ENCODE assay signal across 8 cellular contexts in the genomic region with DNA sequence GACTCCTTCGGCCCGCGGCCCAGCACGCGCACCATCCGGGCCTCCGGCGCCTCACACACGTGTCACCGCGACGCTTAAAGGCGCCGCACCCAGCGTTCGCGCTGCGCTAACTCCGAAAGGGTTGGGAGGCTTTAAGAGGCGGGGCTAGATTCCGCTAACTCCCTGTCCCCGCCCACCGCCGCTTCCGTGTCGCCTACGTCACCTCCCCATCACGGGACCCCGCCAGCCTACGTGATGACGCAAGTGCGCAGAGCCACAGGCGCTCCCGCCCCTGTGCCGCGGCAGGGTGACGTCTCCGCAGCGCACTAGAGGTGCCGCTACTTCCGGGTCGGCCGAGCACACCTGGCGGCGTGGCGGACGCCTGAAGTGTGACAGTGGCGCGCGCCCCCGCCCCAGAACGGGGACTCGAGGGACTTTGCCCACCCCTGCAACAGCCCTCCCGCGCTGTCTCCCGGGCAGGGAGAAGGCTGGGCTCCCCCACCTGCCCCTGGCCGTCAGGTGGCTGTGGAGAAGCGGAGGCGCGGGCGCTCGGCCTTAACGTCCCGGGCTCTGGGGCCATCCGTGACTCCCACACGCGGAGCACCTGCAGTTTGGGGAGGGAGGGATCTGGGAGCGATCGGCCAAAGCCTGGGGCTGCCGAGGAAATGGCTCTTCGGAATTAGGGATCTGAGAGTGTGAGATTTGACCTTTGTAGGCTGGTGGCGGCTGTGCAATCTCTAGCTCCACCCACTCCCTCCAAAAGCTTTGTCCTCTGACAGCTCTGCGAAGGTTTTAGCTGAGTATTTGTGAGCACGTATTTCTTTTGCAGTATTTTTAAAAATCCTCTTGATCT. TPM values are rescaled to one million over a fixed set of nuclear protein-coding genes. Genes with fewer than 3 reads are reported as not detected.
DNase-seq lines count a peak whose midpoint lies in the region; ATAC-seq, FAIRE-seq and TF ChIP-seq lines count a peak whose summit lies in the region.

A gene (minus strand): TSS at position 35 of the 832 bp plus-strand sequence. CDS start 4,451 bp downstream, outside the sequence.

- H3K9ac ChIP-seq in HepG2 (ENCODE audit: insufficient read depth, low read depth, low read length), result peak within 1 kb of the TSS; percentile 97

- ATAC-seq in GM19395 (IDR thresholded peaks at IDR 0.05; ENCODE audit: unreplicated experiment) (peak; percentile 85), HG03565 (IDR thresholded peaks at IDR 0.05; ENCODE audit: unreplicated experiment) (peak; percentile 79), HepG2 (peak; percentile 88)

- no peak; the same call in none of the 2 replicates for TF ChIP-seq RAD21 in HepG2 (CRISPR knock-in tag; IDR thresholded peaks at IDR 0.05)

- TF ChIP-seq POLR2A in HepG2 (IDR thresholded peaks at IDR 0.05; ENCODE audit: insufficient read depth in 1 of 2, low read depth in 2 of 2, low read length in 2 of 2), result peak; percentile 57 to 91

- POLR2A ChIA-PET in HepG2 (lab: Yijun Ruan, JAX), result interaction anchor here (0.6 to 2.2 kb wide), 11 partner anchors 9 to 186 kb away, joined by 3 to 23 read pairs (median 5); a partner anchor contains a TSS

- H3K27ac ChIP-seq in C4-2B, result peak within 1 kb of the TSS; percentile 92
- peak within 1 kb of the TSS; percentile 91 for H3K27ac ChIP-seq in HepG2 (ENCODE audit: extremely low read length, insufficient read depth, low read length)

- TF ChIP-seq EP300 in HepG2 (IDR thresholded peaks at IDR 0.05; ENCODE audit: low read depth in 2 of 2, low read length in 2 of 2) (peak in 1 of 2 experiments; percentile 54; a peak in 1 of 4 replicates), HepG2 (CRISPR knock-in tag; IDR thresholded peaks at IDR 0.05; ENCODE audit: borderline replicate concordance) (peak; percentile 59; the same call in 1 of the 2 replicates)

- peaks cover 26% of the 10 kb centered on the region for H4K20me1 ChIP-seq in HepG2 (ENCODE audit: insufficient read depth, low read length)

- H3K79me2 ChIP-seq in HepG2 (ENCODE audit: insufficient read depth, low read length), result peaks cover 41% of the 10 kb centered on the region

- in situ Hi-C loops in HepG2 (cut with HindIII; ENCODE audit: extremely low pct_ligation_motif_present, low pct_unique_long_range_greater_than_20kb), result no loop called here

- peak within 1 kb of the TSS; percentile 98 for H3K4me2 ChIP-seq in HepG2 (ENCODE audit: low read depth, low read length)

- peaks cover 13 to 18% of the 10 kb centered on the region in 2 experiments for H3K36me3 ChIP-seq in HepG2 (replicated peaks in 1 of 2; ENCODE audit: control insufficient read depth in 1 of 2, insufficient read depth in 2 of 2, low read length in 2 of 2)

- peak within 1 kb of the TSS; percentile 71 to 99 (median 91) for H3K4me3 ChIP-seq in HepG2 (replicated peaks in 1 of 3; ENCODE audit: insufficient read depth in 1 of 3, low read depth in 2 of 3, low read length in 3 of 3)

- FAIRE-seq in HepG2 (lab: Jason Lieb, UNC), result peak; percentile 61

- H3K27me3 ChIP-seq in HepG2 (ENCODE audit: control insufficient read depth in 1 of 2, insufficient read depth in 2 of 2, low read length in 2 of 2), result no peaks in the 10 kb centered on the region; a peak in 1 of 5 replicates

- no peak for TF ChIP-seq CTCF in C4-2B (conservative IDR thresholded peaks at IDR 0.05)
- TF ChIP-seq CTCF in HepG2 (CRISPR knock-in tag; IDR thresholded peaks at IDR 0.05), result peak; percentile 55

- CTCF ChIA-PET in HepG2 (lab: Yijun Ruan, JAX; ENCODE audit: low intra/inter-chr PET ratio, low total read pairs), result no interaction called here

- H2AFZ ChIP-seq in HepG2 (ENCODE audit: low read length), result no peak within 1 kb of the TSS

- DNase-seq in NCI-H774 (lab: John Stamatoyannopoulos, UW) (peak; percentile 100), dermis blood vessel endothelial cell (peak; percentile 100), HepG2 (ENCODE audit: low spot score) (peak; percentile 98)
- peak; percentile 100 for DNase-seq in activated CD4-positive, alpha-beta T cell treated with anti-CD3 and anti-CD28 coated beads, Interleukin-2, amount 50 U/mL, for 4 hours
- DNase-seq in stimulated activated CD4-positive, alpha-beta T cell treated with anti-CD3 and anti-CD28 coated beads, Interleukin-4, amount 100 ng/mL, for 1 hour, result peak; percentile 100

- no peaks in the 10 kb centered on the region for H3K9me3 ChIP-seq in HepG2 (ENCODE audit: low read length)

- WGBS in HepG2 (ENCODE audit: low lambda C conversion rate), result under 1% methylated on average over 53 of the region's 74 CpGs

- TSS peak; percentile 92 for BruUV-seq in HepG2 (replicated peaks; lab: Mats Ljungman, UMichigan)

- peaks cover 60% of the 10 kb centered on the region for H3K4me1 ChIP-seq in HepG2 (ENCODE audit: insufficient read depth, low read length)

- intact Hi-C loops in HepG2 (cut with micrococcal nuclease; ENCODE audit: unreplicated experiment), result loop anchor here (5.0 kb wide), 1 partner anchor 699 kb away; no protein-coding TSS in a partner anchor

TF ChIP-seq in HepG2, 621 proteins besides CTCF, POLR2A, EP300 and RAD21 (continues in another document):
- peak; percentile 91 for TF ChIP-seq ZC3H4 (CRISPR knock-in tag; IDR thresholded peaks at IDR 0.05; ENCODE audit: borderline replicate concordance)
- peak; percentile 94 for TF ChIP-seq EED (CRISPR knock-in tag; IDR thresholded peaks at IDR 0.05)
- TF ChIP-seq, protein P1, sequence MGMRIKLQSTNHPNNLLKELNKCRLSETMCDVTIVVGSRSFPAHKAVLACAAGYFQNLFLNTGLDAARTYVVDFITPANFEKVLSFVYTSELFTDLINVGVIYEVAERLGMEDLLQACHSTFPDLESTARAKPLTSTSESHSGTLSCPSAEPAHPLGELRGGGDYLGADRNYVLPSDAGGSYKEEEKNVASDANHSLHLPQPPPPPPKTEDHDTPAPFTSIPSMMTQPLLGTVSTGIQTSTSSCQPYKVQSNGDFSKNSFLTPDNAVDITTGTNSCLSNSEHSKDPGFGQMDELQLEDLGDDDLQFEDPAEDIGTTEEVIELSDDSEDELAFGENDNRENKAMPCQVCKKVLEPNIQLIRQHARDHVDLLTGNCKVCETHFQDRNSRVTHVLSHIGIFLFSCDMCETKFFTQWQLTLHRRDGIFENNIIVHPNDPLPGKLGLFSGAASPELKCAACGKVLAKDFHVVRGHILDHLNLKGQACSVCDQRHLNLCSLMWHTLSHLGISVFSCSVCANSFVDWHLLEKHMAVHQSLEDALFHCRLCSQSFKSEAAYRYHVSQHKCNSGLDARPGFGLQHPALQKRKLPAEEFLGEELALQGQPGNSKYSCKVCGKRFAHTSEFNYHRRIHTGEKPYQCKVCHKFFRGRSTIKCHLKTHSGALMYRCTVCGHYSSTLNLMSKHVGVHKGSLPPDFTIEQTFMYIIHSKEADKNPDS (CRISPR knock-in tag; IDR thresholded peaks at IDR 0.05), result 0 out of 2 replicates have a peak, but pooled peaks have one; percentile 79
- TF ChIP-seq ZNF263 (CRISPR knock-in tag; IDR thresholded peaks at IDR 0.05), result peak; percentile 81
- TF ChIP-seq, protein P2, sequence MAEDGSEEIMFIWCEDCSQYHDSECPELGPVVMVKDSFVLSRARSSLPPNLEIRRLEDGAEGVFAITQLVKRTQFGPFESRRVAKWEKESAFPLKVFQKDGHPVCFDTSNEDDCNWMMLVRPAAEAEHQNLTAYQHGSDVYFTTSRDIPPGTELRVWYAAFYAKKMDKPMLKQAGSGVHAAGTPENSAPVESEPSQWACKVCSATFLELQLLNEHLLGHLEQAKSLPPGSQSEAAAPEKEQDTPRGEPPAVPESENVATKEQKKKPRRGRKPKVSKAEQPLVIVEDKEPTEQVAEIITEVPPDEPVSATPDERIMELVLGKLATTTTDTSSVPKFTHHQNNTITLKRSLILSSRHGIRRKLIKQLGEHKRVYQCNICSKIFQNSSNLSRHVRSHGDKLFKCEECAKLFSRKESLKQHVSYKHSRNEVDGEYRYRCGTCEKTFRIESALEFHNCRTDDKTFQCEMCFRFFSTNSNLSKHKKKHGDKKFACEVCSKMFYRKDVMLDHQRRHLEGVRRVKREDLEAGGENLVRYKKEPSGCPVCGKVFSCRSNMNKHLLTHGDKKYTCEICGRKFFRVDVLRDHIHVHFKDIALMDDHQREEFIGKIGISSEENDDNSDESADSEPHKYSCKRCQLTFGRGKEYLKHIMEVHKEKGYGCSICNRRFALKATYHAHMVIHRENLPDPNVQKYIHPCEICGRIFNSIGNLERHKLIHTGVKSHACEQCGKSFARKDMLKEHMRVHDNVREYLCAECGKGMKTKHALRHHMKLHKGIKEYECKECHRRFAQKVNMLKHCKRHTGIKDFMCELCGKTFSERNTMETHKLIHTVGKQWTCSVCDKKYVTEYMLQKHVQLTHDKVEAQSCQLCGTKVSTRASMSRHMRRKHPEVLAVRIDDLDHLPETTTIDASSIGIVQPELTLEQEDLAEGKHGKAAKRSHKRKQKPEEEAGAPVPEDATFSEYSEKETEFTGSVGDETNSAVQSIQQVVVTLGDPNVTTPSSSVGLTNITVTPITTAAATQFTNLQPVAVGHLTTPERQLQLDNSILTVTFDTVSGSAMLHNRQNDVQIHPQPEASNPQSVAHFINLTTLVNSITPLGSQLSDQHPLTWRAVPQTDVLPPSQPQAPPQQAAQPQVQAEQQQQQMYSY (CRISPR knock-in tag; IDR thresholded peaks at IDR 0.05), result no peak
- peak; percentile 97 for TF ChIP-seq CEBPG (CRISPR knock-in tag; IDR thresholded peaks at IDR 0.05)

RNA-seq across cellular contexts. Expression of the gene that starts here (rescaled TPM):
- 22.8 and 24.7 TPM in 2 replicates for total RNA-seq in dermis blood vessel endothelial cell
- total RNA-seq in HepG2 (2016; rRNA removed; fragmentation: Illumina TruSeq; extraction: Trizol), result 29.6 and 30.7 TPM in 2 replicates
- 17.6 and 21.4 TPM in 2 replicates for total RNA-seq in HepG2 (2016; cell fraction: cytosol; rRNA removed; fragmentation: Illumina TruSeq; extraction: Trizol; ENCODE audit: low read depth)
- total RNA-seq in HepG2 (2016; cell fraction: insoluble cytoplasmic fraction; rRNA removed; fragmentation: Illumina TruSeq; extraction: Trizol), result 29.5 and 30.6 TPM in 2 replicates
- 23.9 and 28.0 TPM in 2 replicates for total RNA-seq in HepG2 (2016; cell fraction: membrane; rRNA removed; fragmentation: Illumina TruSeq; extraction: Trizol)
- 45.6 and 50.9 TPM in 2 replicates for total RNA-seq in HepG2 (2016; cell fraction: nucleus; rRNA removed; fragmentation: Illumina TruSeq; extraction: Trizol)
- 45.9 and 49.4 TPM in 2 replicates for polyA plus RNA-seq in HepG2 (2011; rRNA removed)
- 22.4 and 27.2 TPM in 2 replicates for polyA plus RNA-seq in HepG2 (2011; cell fraction: cytosol; rRNA removed)
- polyA plus RNA-seq in HepG2 (2011; cell fraction: nucleus; rRNA removed), result 148 and 160 TPM in 2 replicates
- polyA plus RNA-seq in HepG2 (2012), result 49.1 and 55.7 TPM in 2 replicates
- polyA plus RNA-seq in HepG2 (2016; cell fraction: cytosol; fragmentation: Illumina TruSeq; extraction: Trizol; ENCODE audit: low read depth), result 1.6 and 2.3 TPM in 2 replicates
- polyA plus RNA-seq in HepG2 (2016; cell fraction: insoluble cytoplasmic fraction; fragmentation: Illumina TruSeq; extraction: Trizol; ENCODE audit: low read depth), result 22.1 and 28.5 TPM in 2 replicates
- polyA plus RNA-seq in HepG2 (2016; cell fraction: membrane; fragmentation: Illumina TruSeq; extraction: Trizol; ENCODE audit: low read depth), result 6.8 and 7.2 TPM in 2 replicates
- polyA plus RNA-seq in HepG2 (2016; cell fraction: nucleus; fragmentation: Illumina TruSeq; extraction: Trizol; ENCODE audit: insufficient read depth, low read depth), result 90.2 and 93.2 TPM in 2 replicates
- polyA minus RNA-seq in HepG2 (2011; rRNA and poly(A)+ RNA removed; ENCODE audit: low replicate concordance), result 82.7 and 86.0 TPM in 2 replicates
- 18.0 and 21.4 TPM in 2 replicates for polyA minus RNA-seq in HepG2 (2011; cell fraction: cytosol; rRNA and poly(A)+ RNA removed)
- 71.6 and 79.7 TPM in 2 replicates for polyA minus RNA-seq in HepG2 (2011; cell fraction: nucleus; rRNA and poly(A)+ RNA removed)

Comparison
In these comparisons a context has a peak if more than half of its experiments do, and no peak if none do; other contexts are left out.
1. Peak in every context shown above with its lines: DNase-seq, ATAC-seq, H3K4me3 ChIP-seq and H3K27ac ChIP-seq.